Comparison of ENCODE assay signal across 12 cellular contexts in the genomic region with DNA sequence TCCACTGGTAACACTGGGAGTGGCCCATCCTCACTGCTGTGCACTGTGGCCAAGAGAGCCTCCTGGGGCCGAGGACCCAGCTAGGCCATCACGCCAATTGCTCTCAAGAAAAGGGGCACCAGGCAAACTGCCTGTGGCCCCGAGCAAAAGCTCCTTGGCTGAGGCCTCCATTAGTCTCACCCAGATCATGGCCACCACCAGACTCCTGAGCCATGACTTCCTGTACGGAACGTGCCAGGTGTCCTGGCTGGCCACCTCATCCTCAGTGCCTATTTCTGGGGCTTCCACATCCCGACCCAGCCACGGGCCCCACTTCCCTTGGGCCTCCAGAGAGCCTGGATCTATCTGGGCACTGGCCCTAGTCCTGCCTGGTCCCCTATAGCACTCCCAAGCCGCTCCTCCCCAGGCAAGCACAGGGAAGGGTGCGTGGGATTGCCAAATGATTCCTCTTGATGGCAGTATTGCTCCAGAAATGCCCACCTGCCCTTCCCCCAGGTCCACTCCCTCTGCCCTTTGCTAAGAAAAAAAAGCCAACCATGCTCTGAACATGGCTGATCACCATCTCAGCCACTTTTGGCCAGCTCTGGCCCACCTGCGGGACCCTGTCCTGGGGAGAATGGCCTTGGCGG.
DNase-seq lines count a peak whose midpoint lies in the region; ATAC-seq and TF ChIP-seq lines count a peak whose summit lies in the region.
"Had no signal": no experiment of that assay in that cellular context is flagged by ENCODE, and none has a peak within 500 bp of the region (broad histone marks: within the 10 kb centered on the region; RNA-seq: fewer than 3 reads in every experiment).

No MANE protein-coding gene starts in this region.

- H3K4me3 Mint-ChIP-seq in Calu3 (ENCODE audit: low read depth, unreplicated experiment) = no peak overlapping the region
- H3K4me3 Mint-ChIP-seq: activated CD8-positive, alpha-beta T cell treated with anti-CD3 and anti-CD28 coated beads, Interleukin-2, amount 10 ng/mL, durations not matched to agents 7 days and 5 days; stimulated activated effector memory CD8-positive, alpha-beta T cell treated with anti-CD3 and anti-CD28 coated beads, Interleukin-12 subunit alpha, Interleukin-12 subunit beta, amount 100 ng/mL, for 72 hours had no signal

- H3K9me3 ChIP-seq in OCI-LY1 (ENCODE audit: low read length) (no peaks in the 10 kb centered on the region), testis (no peaks in the 10 kb centered on the region)
- H3K9me3 ChIP-seq: spleen had no signal

- H3K79me2 ChIP-seq in OCI-LY1 (ENCODE audit: insufficient read depth, low read length) = no peaks in the 10 kb centered on the region

- ATAC-seq in HG02870 (IDR thresholded peaks at IDR 0.05; ENCODE audit: unreplicated experiment) (peak; percentile 38), HG03521 (IDR thresholded peaks at IDR 0.05; ENCODE audit: unreplicated experiment) (no peak)
- ATAC-seq: activated CD8-positive, alpha-beta T cell treated with anti-CD3 and anti-CD28 coated beads, Interleukin-2, amount 10 ng/mL, durations not matched to agents 7 days and 5 days; stimulated activated effector memory CD8-positive, alpha-beta T cell treated with anti-CD3 and anti-CD28 coated beads, Interleukin-12 subunit alpha, Interleukin-12 subunit beta, amount 100 ng/mL, for 72 hours had no signal

- no peak for TF ChIP-seq POLR2A in testis (IDR thresholded peaks at IDR 0.05)

- H3K4me2 ChIP-seq in OCI-LY1 (ENCODE audit: low read length) = peak overlapping the region; percentile 6; the same call in 1 of the 2 replicates

- no peaks in the 10 kb centered on the region for H3F3A ChIP-seq in OCI-LY1 (ENCODE audit: insufficient read depth, low read length)

- CTCF ChIA-PET in Calu3 (lab: Charles Lee) = no interaction called here

- H2AFZ ChIP-seq in OCI-LY1 (ENCODE audit: low read length) = peak overlapping the region; percentile 63; the same call in 1 of the 2 replicates

- H3K4me3 ChIP-seq in OCI-LY1 (ENCODE audit: low read depth, low read length, poor library complexity, severe bottlenecking) (peak overlapping the region; percentile 22), testis (no peak overlapping the region)
- H3K4me3 ChIP-seq: spleen had no signal

- H4K20me1 ChIP-seq in OCI-LY1 (ENCODE audit: insufficient read depth, low read length) = no peaks in the 10 kb centered on the region

- peaks cover 23% of the 10 kb centered on the region for H3K4me1 Mint-ChIP-seq in Calu3 (ENCODE audit: low read depth, unreplicated experiment)
- H3K4me1 Mint-ChIP-seq: stimulated activated effector memory CD8-positive, alpha-beta T cell treated with anti-CD3 and anti-CD28 coated beads, Interleukin-12 subunit alpha, Interleukin-12 subunit beta, amount 100 ng/mL, for 72 hours had no signal

- H3K4me1 ChIP-seq in OCI-LY1 (ENCODE audit: insufficient read depth, low read length, severe bottlenecking) = peaks cover 12% of the 10 kb centered on the region
- no peaks in the 10 kb centered on the region for H3K4me1 ChIP-seq in testis
- H3K4me1 ChIP-seq: spleen had no signal

- H3K27ac ChIP-seq in OCI-LY1 (ENCODE audit: low read depth, low read length, poor library complexity, severe bottlenecking) (no peak overlapping the region), testis (no peak overlapping the region)
- H3K27ac ChIP-seq: spleen had no signal

- peaks cover 5% of the 10 kb centered on the region for H3K9me3 Mint-ChIP-seq in Calu3 (ENCODE audit: low read depth, unreplicated experiment)

- no TSS peak for BruUV-seq in Calu3 (replicated peaks; lab: Mats Ljungman, UMichigan)

- TF ChIP-seq CTCF in OCI-LY1 (IDR thresholded peaks at IDR 0.05; ENCODE audit: low read length) = peak; percentile 22; the same call in 1 of the 2 replicates
- TF ChIP-seq CTCF in Calu3 (IDR thresholded peaks at IDR 0.05; ENCODE audit: unreplicated experiment) = no peak
- TF ChIP-seq CTCF in testis (IDR thresholded peaks at IDR 0.05) = no peak

- H3K27me3 ChIP-seq in OCI-LY1 (ENCODE audit: insufficient read depth, low read length) (no peaks in the 10 kb centered on the region), testis (no peaks in the 10 kb centered on the region)

- H3K9me2 ChIP-seq in OCI-LY1 (ENCODE audit: low read depth, low read length) = no peaks in the 10 kb centered on the region

- intact Hi-C loops in Calu3 (cut with micrococcal nuclease; ENCODE audit: unreplicated experiment) (no loop called here), testis (cut with DNase I; ENCODE audit: low total_unique reads) (no loop called here)

- no peak overlapping the region for H3K27ac Mint-ChIP-seq in Calu3 (ENCODE audit: unreplicated experiment)
- H3K27ac Mint-ChIP-seq: activated CD8-positive, alpha-beta T cell treated with anti-CD3 and anti-CD28 coated beads, Interleukin-2, amount 10 ng/mL, durations not matched to agents 7 days and 5 days; stimulated activated effector memory CD8-positive, alpha-beta T cell treated with anti-CD3 and anti-CD28 coated beads, Interleukin-12 subunit alpha, Interleukin-12 subunit beta, amount 100 ng/mL, for 72 hours had no signal

- H3K9ac ChIP-seq in OCI-LY1 (ENCODE audit: low read length) = no peak overlapping the region

- H3K27me3 Mint-ChIP-seq in Calu3 (ENCODE audit: unreplicated experiment) = no peaks in the 10 kb centered on the region

- no peaks in the 10 kb centered on the region for H3K36me3 Mint-ChIP-seq in Calu3 (ENCODE audit: insufficient read depth, unreplicated experiment)
- H3K36me3 Mint-ChIP-seq: stimulated activated effector memory CD8-positive, alpha-beta T cell treated with anti-CD3 and anti-CD28 coated beads, Interleukin-12 subunit alpha, Interleukin-12 subunit beta, amount 100 ng/mL, for 72 hours had no signal

- 85% methylated on average over 7 of the region's 11 CpGs; no CpG with 5 or more reads in 1 of the 2 donors for WGBS in testis, 2 donors

- no peaks in the 10 kb centered on the region for H3K36me3 ChIP-seq in OCI-LY1 (ENCODE audit: insufficient read depth, low read length)
- no peaks in the 10 kb centered on the region for H3K36me3 ChIP-seq in testis (ENCODE audit: low read depth, missing control alignments)
- H3K36me3 ChIP-seq: spleen had no signal

- DNase-seq in DMS53 (lab: John Stamatoyannopoulos, UW) (peak; percentile 73), kidney tubule cell (ENCODE audit: low spot score) (peak; percentile 32), Calu3 (no peak), testis (no peak)
- no peak for DNase-seq in activated naive CD4-positive, alpha-beta T cell treated with anti-CD3 and anti-CD28 coated beads, Interleukin-2, amount 50 U/mL, for 16 hours
- DNase-seq: activated CD8-positive, alpha-beta T cell treated with anti-CD3 and anti-CD28 coated beads, Interleukin-2, amount 10 ng/mL, durations not matched to agents 7 days and 5 days; spleen; SW 1271 had no signal

Comparison
In these comparisons a context has a peak if more than half of its experiments do, and no peak if none do; other contexts are left out.
1. DNase-seq: peak in DMS53 (single experiment) and kidney tubule cell (single experiment); none in Calu3 (single experiment), activated naive CD4-positive, alpha-beta T cell treated with anti-CD3 and anti-CD28 coated beads, Interleukin-2, amount 50 U/mL, for 16 hours (single experiment) and testis (single experiment).